22 cellular contexts compared by ENCODE assay signal in genomic region chr3:181610973-181611265, GRCh38.
A peak's percentile ranks its signal among the peaks of the same experiment; 100 is the strongest.
DNase-seq lines count a peak whose midpoint lies in the region; ATAC-seq and TF ChIP-seq lines count a peak whose summit lies in the region.
"Had no signal": no experiment of that assay in that cellular context is flagged by ENCODE, and none has a peak within 500 bp of the region (broad histone marks: within the 10 kb centered on the region; RNA-seq: fewer than 3 reads in every experiment).

No MANE protein-coding gene starts in this region.

- H3K9me3 Mint-ChIP-seq in endodermal cell: no peaks in the 10 kb centered on the region
- H3K9me3 Mint-ChIP-seq: stimulated activated memory B cell treated with anti-CD40 and anti-IgM and Interleukin-4, amounts not matched to agents 10 μg/mL and 1 μg/mL and 100 μg/mL, for 72 hours had no signal

- H3K27ac ChIP-seq in endodermal cell (ENCODE audit: low read depth, low read length): peak overlapping the region; percentile 59
- H3K27ac ChIP-seq: BLaER1, left ventricle myocardium inferior, RWPE1, tibial artery had no signal

- no peak overlapping the region for H3K4me3 ChIP-seq in endodermal cell (ENCODE audit: low read length)
- H3K4me3 ChIP-seq: BLaER1, left ventricle myocardium inferior, tibial artery had no signal

- H3K4me1 ChIP-seq in endodermal cell (ENCODE audit: control insufficient read depth, insufficient read depth, low read length): no peaks in the 10 kb centered on the region
- H3K4me1 ChIP-seq: BLaER1, left ventricle myocardium inferior, tibial artery had no signal

- ATAC-seq in HG03280 (IDR thresholded peaks at IDR 0.05; ENCODE audit: unreplicated experiment) (no peak), HG03378 (IDR thresholded peaks at IDR 0.05; ENCODE audit: unreplicated experiment) (no peak)
- ATAC-seq: right cardiac atrium had no signal

- 88 to 100% methylated on average over 1 to 2 of the region's 2 CpGs for WGBS in endodermal cell (ENCODE audit: insufficient coverage in 1 of 2, insufficient read length in 1 of 2), 2 experiments

- H3K9me3 ChIP-seq in endodermal cell (ENCODE audit: control insufficient read depth, low read length): no peaks in the 10 kb centered on the region
- H3K9me3 ChIP-seq: BLaER1, left ventricle myocardium inferior, tibial artery had no signal

- H3K27me3 Mint-ChIP-seq in endodermal cell (ENCODE audit: insufficient read depth): no peaks in the 10 kb centered on the region
- H3K27me3 Mint-ChIP-seq: stimulated activated memory B cell treated with anti-CD40 and anti-IgM and Interleukin-4, amounts not matched to agents 10 μg/mL and 1 μg/mL and 100 μg/mL, for 72 hours had no signal

- no peaks in the 10 kb centered on the region for H3K36me3 Mint-ChIP-seq in endodermal cell (ENCODE audit: low read depth)
- H3K36me3 Mint-ChIP-seq: stimulated activated memory B cell treated with anti-CD40 and anti-IgM and Interleukin-4, amounts not matched to agents 10 μg/mL and 1 μg/mL and 100 μg/mL, for 72 hours had no signal

- H3K27ac Mint-ChIP-seq in endodermal cell: no peak overlapping the region
- H3K27ac Mint-ChIP-seq: stimulated activated memory B cell treated with anti-CD40 and anti-IgM and Interleukin-4, amounts not matched to agents 10 μg/mL and 1 μg/mL and 100 μg/mL, for 72 hours had no signal

- TF ChIP-seq CTCF in endodermal cell (conservative IDR thresholded peaks at IDR 0.05): no peak

- no peaks in the 10 kb centered on the region for H3K27me3 ChIP-seq in endodermal cell (ENCODE audit: control insufficient read depth, insufficient read depth, low read length, poor library complexity, severe bottlenecking)
- H3K27me3 ChIP-seq: BLaER1, tibial artery had no signal

- DNase-seq in NCI-H1436 treated with DMSO at 0.1 percent for 48 hours (lab: John Stamatoyannopoulos, UW) (peak; percentile 38), NCI-H1436 (lab: John Stamatoyannopoulos, UW) (no peak), NCI-H524 treated with DMSO at 0.1 percent for 48 hours (lab: John Stamatoyannopoulos, UW) (peak; percentile 49), endodermal cell (no peak), superior temporal gyrus (ENCODE audit: extremely low spot score) (peak; percentile 73), NOMO-1 treated with dmso at 0.1 percent for 144 hours (lab: John Stamatoyannopoulos, UW; ENCODE audit: unreplicated experiment) (no peak)
- DNase-seq: activated CD4-positive, alpha-beta T cell treated with anti-CD3 and anti-CD28 coated beads, Interleukin-2, amount 50 U/mL, for 1 hour; activated naive CD4-positive, alpha-beta T cell treated with Interleukin-2 at 50 U/mL for 16 hours; DMS 273 treated with DMSO at 0.1 percent for 48 hours; GF-D8; KBM-7; left ventricle myocardium inferior; NK-92 treated with Interleukin-12 subunit alpha and Interleukin-12 subunit beta, amount 100 ng/mL, for 24 hours; nucleus accumbens; right cardiac atrium; SW 1271; tibial artery had no signal

- H3K9ac ChIP-seq in endodermal cell (ENCODE audit: extremely low read depth, low read length, poor library complexity, severe bottlenecking): no peak overlapping the region
- H3K9ac ChIP-seq: BLaER1 had no signal

- H3K4me1 Mint-ChIP-seq in endodermal cell: peaks cover 15% of the 10 kb centered on the region
- H3K4me1 Mint-ChIP-seq: stimulated activated memory B cell treated with anti-CD40 and anti-IgM and Interleukin-4, amounts not matched to agents 10 μg/mL and 1 μg/mL and 100 μg/mL, for 72 hours had no signal

- no peak overlapping the region for H3K4me3 Mint-ChIP-seq in endodermal cell
- H3K4me3 Mint-ChIP-seq: stimulated activated memory B cell treated with anti-CD40 and anti-IgM and Interleukin-4, amounts not matched to agents 10 μg/mL and 1 μg/mL and 100 μg/mL, for 72 hours had no signal

- H3K36me3 ChIP-seq in endodermal cell (ENCODE audit: control insufficient read depth, insufficient read depth, low read length): no peaks in the 10 kb centered on the region
- H3K36me3 ChIP-seq: BLaER1, left ventricle myocardium inferior, tibial artery had no signal

Comparison
In these comparisons a context has a peak if more than half of its experiments do, and no peak if none do; other contexts are left out.
1. DNase-seq: peak in NCI-H1436 treated with DMSO at 0.1 percent for 48 hours (single experiment), NCI-H524 treated with DMSO at 0.1 percent for 48 hours (single experiment) and superior temporal gyrus (single experiment); none in NCI-H1436 (single experiment), endodermal cell (single experiment) and NOMO-1 treated with dmso at 0.1 percent for 144 hours (single experiment).